In genomic region chr6:56954389-56955170, GRCh38 we compare ENCODE assay signal across 8 cellular contexts. TPM values are rescaled to one million over a fixed set of nuclear protein-coding genes. Genes with fewer than 3 reads are reported as not detected.
DNase-seq lines count a peak whose midpoint lies in the region; ATAC-seq, FAIRE-seq and TF ChIP-seq lines count a peak whose summit lies in the region.

TSS of gene BEND6 (plus strand) at chr6:56955107. CDS start at chr6:56981811, 26,704 bp downstream.

- peaks cover 0 to 5% of the 10 kb centered on the region in 2 donors for H3K4me1 ChIP-seq in mucosa of rectum (ENCODE audit: control insufficient read depth in 2 of 2, insufficient read depth in 2 of 2, low read length in 2 of 2)

- H3K4me3 ChIP-seq in mucosa of rectum (ENCODE audit: low read length in 2 of 2), result peak within 1 kb of the TSS; percentile 62 to 65

- H3K9ac ChIP-seq in mucosa of rectum (ENCODE audit: low read depth in 1 of 2, low read length in 2 of 2), result peak within 1 kb of the TSS; percentile 19 to 34

- peak; percentile 40 for FAIRE-seq in GM12892 (lab: Jason Lieb, UNC)

- H3K27me3 ChIP-seq in mucosa of rectum (ENCODE audit: control insufficient read depth in 2 of 2, insufficient read depth in 2 of 2, low read length in 2 of 2), result peaks cover 19 to 32% of the 10 kb centered on the region in 2 donors

- TF ChIP-seq POLR2A in GM12892 (IDR thresholded peaks at IDR 0.05; ENCODE audit: low read depth, low read length) (peak; percentile 60), erythroblast (IDR thresholded peaks at IDR 0.05; ENCODE audit: low read length) (no peak)

- no peaks in the 10 kb centered on the region for H3K9me3 ChIP-seq in mucosa of rectum (ENCODE audit: control insufficient read depth in 2 of 2, low read length in 2 of 2)

- H3K27ac ChIP-seq in mucosa of rectum (ENCODE audit: low read depth in 2 of 2, low read length in 2 of 2), result peak within 1 kb of the TSS; percentile 8 to 26

- in situ Hi-C loops in ACHN (cut with HindIII; ENCODE audit: low pct_ligation_motif_present, low pct_unique_long_range_greater_than_20kb, low sequenced_read_pairs), result no loop called here

- H3K36me3 ChIP-seq in mucosa of rectum (ENCODE audit: control insufficient read depth in 2 of 2, insufficient read depth in 2 of 2, low read length in 2 of 2), result no peaks in the 10 kb centered on the region

- DNase-seq in ACHN (peak; percentile 81), GM12892 (ENCODE audit: insufficient read length) (peak; percentile 20), NCI-H1092 (lab: John Stamatoyannopoulos, UW) (peak; percentile 28), erythroblast (lab: John Stamatoyannopoulos, UW) (peak; percentile 79 to 87), superior temporal gyrus (ENCODE audit: extremely low spot score) (peak; percentile 69)
- DNase-seq in activated CD4-positive, alpha-beta T cell treated with anti-CD3 and anti-CD28 coated beads, Interleukin-2, amount 50 U/mL, for 48 hours, result peak; percentile 43 to 45

- peak; percentile 38 for ATAC-seq in HG02610 (IDR thresholded peaks at IDR 0.05; ENCODE audit: unreplicated experiment)

RNA-seq across cellular contexts. Expression of gene BEND6, which starts in this region (rescaled TPM):
- 1.1 TPM for polyA plus RNA-seq in GM12892 (2012; ENCODE audit: missing spikeins)

Comparison
In these comparisons a context has a peak if more than half of its experiments do, and no peak if none do; other contexts are left out.
1. Peak in every context shown above with its lines: DNase-seq, ATAC-seq, H3K4me3 ChIP-seq and H3K27ac ChIP-seq.
2. DNase-seq: peak in every context shown above with its lines; median percentile 83 in erythroblast; 81 in ACHN; 69 in superior temporal gyrus; 44 in activated CD4-positive, alpha-beta T cell treated with anti-CD3 and anti-CD28 coated beads, Interleukin-2, amount 50 U/mL, for 48 hours; 28 in NCI-H1092; 20 in GM12892.